27 cellular contexts compared by ENCODE assay signal in genomic region chr5:1048861-1049838, GRCh38. TPM values are rescaled to one million over a fixed set of nuclear protein-coding genes. Genes with fewer than 3 reads are reported as not detected.
DNase-seq lines count a peak whose midpoint lies in the region; ATAC-seq and TF ChIP-seq lines count a peak whose summit lies in the region.
"Had no signal": no experiment of that assay in that cellular context is flagged by ENCODE, and none has a peak within 500 bp of the region (broad histone marks: within the 10 kb centered on the region; RNA-seq: fewer than 3 reads in every experiment).

No MANE protein-coding gene starts in this region.

- H3K36me3 ChIP-seq in right atrium auricular region (peaks cover 21% of the 10 kb centered on the region), RWPE2 (ENCODE audit: low read depth) (no peaks in the 10 kb centered on the region), tibial artery (peaks cover 0 to 38% (median 29%) of the 10 kb centered on the region in 3 donors)

- DNase-seq in Right ventricle myocardium inferior (ENCODE audit: missing footprints) (peak; percentile 60), right atrium auricular region (ENCODE audit: low spot score) (no peak), RWPE2 (ENCODE audit: low spot score) (no peak), left colon (no peak), tibial artery (no peak), NCI-H187 treated with DMSO at 0.1 percent for 48 hours (lab: John Stamatoyannopoulos, UW) (no peak), NCI-H345 (lab: John Stamatoyannopoulos, UW) (no peak)
- no peak for DNase-seq in stimulated activated effector memory CD8-positive, alpha-beta T cell treated with anti-CD3 and anti-CD28 coated beads, Interleukin-12 subunit alpha, Interleukin-12 subunit beta, amount 100 ng/mL, for 72 hours (ENCODE audit: low spot score in 2 of 2)
- DNase-seq: activated CD8-positive, alpha-beta T cell treated with anti-CD3 and anti-CD28 coated beads, Interleukin-2, amount 10 ng/mL, durations not matched to agents 7 days and 5 days; activated naive CD4-positive, alpha-beta T cell treated with anti-CD3 and anti-CD28 coated beads for 36 hours; activated T-cell treated with anti-CD3 and anti-CD28 coated beads, Interleukin-2, amount 50 U/mL, for 4 hours; amniotic stem cell; Calu3; cortex of kidney; EL; NCI-H1417 treated with DMSO at 0.1 percent for 48 hours; NCI-H2171; NCI-H526; nephron progenitor cell; RPMI8226; stimulated activated CD4-positive, alpha-beta T cell treated with anti-CD3 and anti-CD28 coated beads, Interleukin-4, amount 100 ng/mL, for 1 hour had no signal

- H3K4me3 ChIP-seq in right atrium auricular region (no peak overlapping the region), RWPE2 (ENCODE audit: severe bottlenecking) (no peak overlapping the region), tibial artery (no peak overlapping the region)
- H3K4me3 ChIP-seq: tibial nerve had no signal

- TF ChIP-seq CTCF in right atrium auricular region (IDR thresholded peaks at IDR 0.05), result no peak
- TF ChIP-seq CTCF in RWPE2 (IDR thresholded peaks at IDR 0.05; ENCODE audit: poor library complexity, severe bottlenecking), result no peak
- no peak for TF ChIP-seq CTCF in tibial artery (IDR thresholded peaks at IDR 0.05)

- H3K4me3 Mint-ChIP-seq in stimulated activated effector memory CD8-positive, alpha-beta T cell treated with anti-CD3 and anti-CD28 coated beads, Interleukin-12 subunit alpha, Interleukin-12 subunit beta, amount 100 ng/mL, for 72 hours, result no peak overlapping the region
- H3K4me3 Mint-ChIP-seq: activated CD8-positive, alpha-beta T cell treated with anti-CD3 and anti-CD28 coated beads, Interleukin-2, amount 10 ng/mL, durations not matched to agents 7 days and 5 days; activated naive CD4-positive, alpha-beta T cell treated with anti-CD3 and anti-CD28 coated beads for 36 hours; activated T-cell treated with anti-CD3 and anti-CD28 coated beads, Interleukin-2, amount 50 U/mL, for 4 hours; mesothelial cell of epicardium; nephron progenitor cell; stimulated activated naive CD8-positive, alpha-beta T cell treated with anti-CD3 and anti-CD28 coated beads, Interleukin-15, Interleukin-2, amounts not matched to agents 100 ng/mL and 50 ng/mL, for 24 hours had no signal

- intact Hi-C loops in Right ventricle myocardium inferior (cut with DNase I), result no loop called here
- intact Hi-C loops in left colon (cut with DNase I, micrococcal nuclease), result no loop called here
- intact Hi-C loops in tibial artery (cut with DNase I; ENCODE audit: low total_unique reads), result no loop called here

- H3K9me3 Mint-ChIP-seq in stimulated activated effector memory CD8-positive, alpha-beta T cell treated with anti-CD3 and anti-CD28 coated beads, Interleukin-12 subunit alpha, Interleukin-12 subunit beta, amount 100 ng/mL, for 72 hours, result peaks cover 44% of the 10 kb centered on the region

- H3K27ac ChIP-seq in right atrium auricular region (no peak overlapping the region), RWPE2 (ENCODE audit: poor library complexity, severe bottlenecking) (no peak overlapping the region), tibial artery (no peak overlapping the region)
- H3K27ac ChIP-seq: C4-2B, HL-60, tibial nerve had no signal

- ATAC-seq in Right ventricle myocardium inferior, result no peak
- peak; percentile 19; the same call in 2 of the 3 replicates for ATAC-seq in RWPE2 (ENCODE audit: low read depth)
- ATAC-seq in left colon, result peak; percentile 17
- ATAC-seq in stimulated activated effector memory CD8-positive, alpha-beta T cell treated with anti-CD3 and anti-CD28 coated beads, Interleukin-12 subunit alpha, Interleukin-12 subunit beta, amount 100 ng/mL, for 72 hours, result no peak
- ATAC-seq: activated CD4-positive, CD25-positive, alpha-beta regulatory T cell treated with anti-CD3 and anti-CD28 coated beads, Interleukin-2, amount 50 U/mL, for 24 hours; activated CD8-positive, alpha-beta T cell treated with anti-CD3 and anti-CD28 coated beads, Interleukin-2, amount 10 ng/mL, durations not matched to agents 7 days and 5 days; activated T-cell treated with anti-CD3 and anti-CD28 coated beads, Interleukin-2, amount 50 U/mL, for 4 hours had no signal

- H3K36me3 Mint-ChIP-seq in stimulated activated effector memory CD8-positive, alpha-beta T cell treated with anti-CD3 and anti-CD28 coated beads, Interleukin-12 subunit alpha, Interleukin-12 subunit beta, amount 100 ng/mL, for 72 hours, result peaks cover 32% of the 10 kb centered on the region
- H3K36me3 Mint-ChIP-seq: mesothelial cell of epicardium had no signal

- peaks cover 0 to 15% of the 10 kb centered on the region in 2 donors for H3K4me1 ChIP-seq in right atrium auricular region
- no peaks in the 10 kb centered on the region for H3K4me1 ChIP-seq in RWPE2 (ENCODE audit: insufficient read depth, poor library complexity, severe bottlenecking)
- no peaks in the 10 kb centered on the region for H3K4me1 ChIP-seq in tibial artery
- H3K4me1 ChIP-seq: tibial nerve had no signal

- H3K9me3 ChIP-seq in right atrium auricular region, result no peaks in the 10 kb centered on the region
- H3K9me3 ChIP-seq in RWPE2 (ENCODE audit: severe bottlenecking), result no peaks in the 10 kb centered on the region
- no peaks in the 10 kb centered on the region for H3K9me3 ChIP-seq in tibial artery
- H3K9me3 ChIP-seq: tibial nerve had no signal

- H3K27ac Mint-ChIP-seq in stimulated activated effector memory CD8-positive, alpha-beta T cell treated with anti-CD3 and anti-CD28 coated beads, Interleukin-12 subunit alpha, Interleukin-12 subunit beta, amount 100 ng/mL, for 72 hours, result peak overlapping the region; percentile 20
- H3K27ac Mint-ChIP-seq: activated naive CD4-positive, alpha-beta T cell treated with anti-CD3 and anti-CD28 coated beads for 36 hours; stimulated activated naive CD8-positive, alpha-beta T cell treated with anti-CD3 and anti-CD28 coated beads, Interleukin-15, Interleukin-2, amounts not matched to agents 100 ng/mL and 50 ng/mL, for 24 hours had no signal

- peaks cover 46% of the 10 kb centered on the region for H3K4me1 Mint-ChIP-seq in stimulated activated effector memory CD8-positive, alpha-beta T cell treated with anti-CD3 and anti-CD28 coated beads, Interleukin-12 subunit alpha, Interleukin-12 subunit beta, amount 100 ng/mL, for 72 hours
- H3K4me1 Mint-ChIP-seq: mesothelial cell of epicardium had no signal

- H3K27me3 ChIP-seq in right atrium auricular region (no peaks in the 10 kb centered on the region), RWPE2 (ENCODE audit: insufficient read depth, poor library complexity, severe bottlenecking) (no peaks in the 10 kb centered on the region), tibial artery (no peaks in the 10 kb centered on the region)
- H3K27me3 ChIP-seq: tibial nerve had no signal

RNA-seq across cellular contexts. Expression of gene NKD2, which starts 40.5 kb away (rescaled TPM):
- total RNA-seq in Right ventricle myocardium inferior (4.4 TPM), right atrium auricular region (1 to 10 TPM; 2.4 to 2.8 TPM), left colon (1 to 10 TPM; 1.6 TPM)

Comparison
In these comparisons a context has a peak if more than half of its experiments do, and no peak if none do; other contexts are left out.
1. ATAC-seq: peak in RWPE2 (single experiment) and left colon (single experiment); none in Right ventricle myocardium inferior (single experiment) and stimulated activated effector memory CD8-positive, alpha-beta T cell treated with anti-CD3 and anti-CD28 coated beads, Interleukin-12 subunit alpha, Interleukin-12 subunit beta, amount 100 ng/mL, for 72 hours (single experiment).